21 cellular contexts compared by ENCODE assay signal in genomic region chr1:197567442-197567841, GRCh38.
"Had no signal": no experiment of that assay in that cellular context is flagged by ENCODE, and none has a peak within 500 bp of the region (broad histone marks: within the 10 kb centered on the region; RNA-seq: fewer than 3 reads in every experiment).

No MANE protein-coding gene starts in this region.

- ATAC-seq: effector memory CD8-positive, alpha-beta T cell; foreskin keratinocyte; naive thymus-derived CD4-positive, alpha-beta T cell; psoas muscle; sciatic nerve; stimulated activated memory B cell treated with anti-CD40 and anti-IgM and Interleukin-4, amounts not matched to agents 10 μg/mL and 1 μg/mL and 100 μg/mL, for 72 hours had no signal

- H3K27me3 Mint-ChIP-seq: effector memory CD8-positive, alpha-beta T cell; naive thymus-derived CD4-positive, alpha-beta T cell; stimulated activated memory B cell treated with anti-CD40 and anti-IgM and Interleukin-4, amounts not matched to agents 10 μg/mL and 1 μg/mL and 100 μg/mL, for 72 hours; stimulated activated naive CD8-positive, alpha-beta T cell treated with anti-CD3 and anti-CD28 coated beads, Interleukin-15, Interleukin-2, amounts not matched to agents 100 ng/mL and 50 ng/mL, for 24 hours had no signal

- H3K36me3 ChIP-seq: uterus had no signal

- H3K4me1 ChIP-seq: foreskin keratinocyte, psoas muscle, spleen, tibial artery, upper lobe of left lung, uterus had no signal

- H3K9me3 ChIP-seq: neutrophil had no signal

- H3K4me1 Mint-ChIP-seq: naive thymus-derived CD4-positive, alpha-beta T cell; stimulated activated memory B cell treated with anti-CD40 and anti-IgM and Interleukin-4, amounts not matched to agents 10 μg/mL and 1 μg/mL and 100 μg/mL, for 72 hours had no signal

- H3K4me3 Mint-ChIP-seq: effector memory CD8-positive, alpha-beta T cell; naive thymus-derived CD4-positive, alpha-beta T cell; stimulated activated memory B cell treated with anti-CD40 and anti-IgM and Interleukin-4, amounts not matched to agents 10 μg/mL and 1 μg/mL and 100 μg/mL, for 72 hours; stimulated activated naive CD8-positive, alpha-beta T cell treated with anti-CD3 and anti-CD28 coated beads, Interleukin-15, Interleukin-2, amounts not matched to agents 100 ng/mL and 50 ng/mL, for 24 hours had no signal

- H3K27me3 ChIP-seq: foreskin keratinocyte, neutrophil, spleen, tibial artery, upper lobe of left lung, uterus had no signal

- DNase-seq: cortex of kidney; effector memory CD8-positive, alpha-beta T cell; head of caudate nucleus; hippocampal formation; kidney glomerular epithelial cell; mammary epithelial cell; naive thymus-derived CD4-positive, alpha-beta T cell; psoas muscle; retina; spleen; stimulated activated CD4-positive, alpha-beta T cell treated with anti-CD3 and anti-CD28 coated beads, Interleukin-15, amount 100 ng/mL, for 24 hours; stimulated activated CD4-positive, alpha-beta T cell treated with anti-CD3 and anti-CD28 coated beads, Interleukin-1b, Interleukin-23, amount 100 ng/mL, for 48 hours; stimulated activated CD4-positive, alpha-beta T cell treated with anti-CD3 and anti-CD28 coated beads, Interleukin-4, amount 100 ng/mL, for 24 hours; tibial artery; upper lobe of left lung; uterus had no signal

- H3K27ac ChIP-seq: foreskin keratinocyte, neutrophil, psoas muscle, spleen, tibial artery, upper lobe of left lung, uterus had no signal

- H3K4me3 ChIP-seq: psoas muscle, spleen, tibial artery, upper lobe of left lung, uterus had no signal
